ENCODE assay signal across 7 cellular contexts in the genomic region with DNA sequence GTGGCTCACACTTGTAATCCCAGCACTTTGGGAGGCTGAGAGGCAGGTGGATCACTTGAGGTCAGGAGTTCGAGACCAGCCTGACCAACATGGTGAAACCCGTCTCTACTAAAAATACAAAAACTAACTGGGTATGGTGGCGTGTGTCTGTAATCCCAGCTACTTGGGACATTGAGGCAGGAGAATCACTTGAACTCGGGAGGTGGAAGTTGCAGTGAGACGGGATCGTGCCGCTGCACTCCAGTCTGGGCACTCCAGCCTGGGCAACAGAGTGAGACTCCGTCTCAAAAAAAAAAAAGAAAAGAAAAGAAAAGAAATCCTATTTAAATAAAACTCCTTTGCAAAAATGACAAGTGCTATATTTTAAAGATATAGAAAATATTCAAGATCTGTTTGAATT. TPM values are rescaled to one million over a fixed set of nuclear protein-coding genes. Genes with fewer than 3 reads are reported as not detected.
A peak's percentile ranks its signal among the peaks of the same experiment; 100 is the strongest.
DNase-seq lines count a peak whose midpoint lies in the region; TF ChIP-seq lines count a peak whose summit lies in the region.
"Not testable (repeated sequence)": the region's sequence is repeated elsewhere in the genome, so short reads cannot be mapped to it uniquely, and the experiment has no call there.

No MANE protein-coding gene starts in this region.

- POLR2A ChIA-PET in CD4-positive, alpha-beta memory T cell (lab: Charles Lee; ENCODE audit: partially characterized antibody) = interaction anchor here (0.7 to 12.1 kb wide), 21 partner anchors 9 to 573 kb away, joined by 3 to 441 read pairs (median 7); a partner anchor contains a TSS

- H3K9ac ChIP-seq in MM.1S (ENCODE audit: low read length); skeletal muscle satellite cell (ENCODE audit: low read depth, low read length): not testable (repeated sequence)

- H3K4me3 ChIP-seq in CD4-positive, alpha-beta memory T cell (ENCODE audit: low read length in 2 of 2) = peak overlapping the region in 1 of 2 donors; percentile 83
- not testable (repeated sequence) for H3K4me3 ChIP-seq in MM.1S (ENCODE audit: low read length); skeletal muscle satellite cell (ENCODE audit: low read length)

- not testable (repeated sequence) for H3K9me2 ChIP-seq in MM.1S (replicated peaks; ENCODE audit: insufficient read depth, low read length)

- not testable (repeated sequence) for H3K27me3 ChIP-seq in CD4-positive, alpha-beta memory T cell (ENCODE audit: insufficient read depth, low read length); MM.1S (replicated peaks; ENCODE audit: insufficient read depth, low read length); skeletal muscle satellite cell (ENCODE audit: control insufficient read depth, insufficient read depth, low read length)

- not testable (repeated sequence) for H3K9me3 Mint-ChIP-seq in CD4-positive, alpha-beta memory T cell; activated T-helper 2 cell treated with anti-CD3 and anti-CD28 coated beads, Interferon-gamma antibody, Interleukin-2, Interleukin-4, amounts not matched to agents 10 μg/mL and 5 μg/mL and 100 μg/mL, durations not matched to agents 14 hours and 24 hours and 36 hours; immature natural killer cell

- H3K4me2 ChIP-seq in MM.1S (ENCODE audit: low read depth, low read length) = not testable (repeated sequence)
- peak overlapping the region; percentile 71 for H3K4me2 ChIP-seq in skeletal muscle satellite cell (ENCODE audit: low read length)

- H3K4me1 Mint-ChIP-seq in CD4-positive, alpha-beta memory T cell = peaks cover 55 to 73% (median 64%) of the 10 kb centered on the region in 4 donors
- H3K4me1 Mint-ChIP-seq in activated T-helper 2 cell treated with anti-CD3 and anti-CD28 coated beads, Interferon-gamma antibody, Interleukin-2, Interleukin-4, amounts not matched to agents 10 μg/mL and 5 μg/mL and 100 μg/mL, durations not matched to agents 14 hours and 24 hours and 36 hours (ENCODE audit: low read depth) = peaks cover 86% of the 10 kb centered on the region
- H3K4me1 Mint-ChIP-seq in immature natural killer cell = peaks cover 98 to 100% of the 10 kb centered on the region in 2 donors

- H4K20me1 ChIP-seq in MM.1S (ENCODE audit: insufficient read depth, low read length) = peaks cover 48% of the 10 kb centered on the region

- H3K9me3 ChIP-seq in CD4-positive, alpha-beta memory T cell (ENCODE audit: control insufficient read depth in 1 of 2, low read length in 2 of 2); MM.1S (replicated peaks; ENCODE audit: insufficient read depth, low read length); skeletal muscle satellite cell (replicated peaks; ENCODE audit: low read length): not testable (repeated sequence)

- CTCF ChIA-PET in CD4-positive, alpha-beta memory T cell (lab: Charles Lee; ENCODE audit: partially characterized antibody) = interaction anchor here (1.0 to 9.6 kb wide), 8 partner anchors 9 to 324 kb away, joined by 3 to 59 read pairs (median 16); a partner anchor contains a TSS

- H3K36me3 ChIP-seq in CD4-positive, alpha-beta memory T cell (ENCODE audit: insufficient read depth, low read length); MM.1S (replicated peaks; ENCODE audit: insufficient read depth, low read length); skeletal muscle satellite cell (ENCODE audit: insufficient read depth, low read length): not testable (repeated sequence)

- H3K4me1 ChIP-seq in CD4-positive, alpha-beta memory T cell (ENCODE audit: insufficient read depth, low read length) = peaks cover 68% of the 10 kb centered on the region
- H3K4me1 ChIP-seq in MM.1S (ENCODE audit: low read length) (peaks cover 59% of the 10 kb centered on the region), skeletal muscle satellite cell (ENCODE audit: control insufficient read depth, insufficient read depth, low read length) (peaks cover 84% of the 10 kb centered on the region)

- intact Hi-C loops in CD4-positive, alpha-beta memory T cell (cut with micrococcal nuclease) = loop anchor here (2.0 kb wide), 1 partner anchor 15 kb away; no protein-coding TSS in a partner anchor
- intact Hi-C loops in activated T-helper 2 cell treated with anti-CD3 and anti-CD28 coated beads, Interferon-gamma antibody, Interleukin-2, Interleukin-4, amounts not matched to agents 10 μg/mL and 5 μg/mL and 100 μg/mL, durations not matched to agents 14 hours and 24 hours and 36 hours (cut with micrococcal nuclease) = loop anchor here (1.0 to 5.0 kb wide), 7 partner anchors 9 to 323 kb away; no protein-coding TSS in a partner anchor

- not testable (repeated sequence) for TF ChIP-seq CTCF in MM.1S (IDR thresholded peaks at IDR 0.05; ENCODE audit: low read length); VCaP (conservative IDR thresholded peaks at IDR 0.05)

- H3K27me3 Mint-ChIP-seq in CD4-positive, alpha-beta memory T cell; activated T-helper 2 cell treated with anti-CD3 and anti-CD28 coated beads, Interferon-gamma antibody, Interleukin-2, Interleukin-4, amounts not matched to agents 10 μg/mL and 5 μg/mL and 100 μg/mL, durations not matched to agents 14 hours and 24 hours and 36 hours (ENCODE audit: low read depth): not testable (repeated sequence)
- H3K27me3 Mint-ChIP-seq in immature natural killer cell (ENCODE audit: low read depth in 3 of 3) = peaks cover 0 to 18% (median 9%) of the 10 kb centered on the region in 3 donors

- H3F3A ChIP-seq in MM.1S (ENCODE audit: insufficient read depth, low read length) = peaks cover 14% of the 10 kb centered on the region

- not testable (repeated sequence) for DNase-seq in CD4-positive, alpha-beta memory T cell; activated T-helper 2 cell treated with anti-CD3 and anti-CD28 coated beads, Interferon-gamma antibody, Interleukin-2, Interleukin-4, amounts not matched to agents 10 μg/mL and 5 μg/mL and 100 μg/mL, durations not matched to agents 14 hours and 24 hours and 36 hours (ENCODE audit: low spot score); immature natural killer cell
- DNase-seq in MM.1S = peak; percentile 1
- DNase-seq in cerebellar cortex (ENCODE audit: low spot score) = peak; percentile 10

- peak overlapping the region; percentile 78 to 100 (median 95) for H3K27ac Mint-ChIP-seq in CD4-positive, alpha-beta memory T cell
- H3K27ac Mint-ChIP-seq in activated T-helper 2 cell treated with anti-CD3 and anti-CD28 coated beads, Interferon-gamma antibody, Interleukin-2, Interleukin-4, amounts not matched to agents 10 μg/mL and 5 μg/mL and 100 μg/mL, durations not matched to agents 14 hours and 24 hours and 36 hours = peak overlapping the region; percentile 87
- H3K27ac Mint-ChIP-seq in immature natural killer cell = peak overlapping the region in 5 of 6 donors; percentile 66 to 92 (median 81)

- peak overlapping the region; percentile 87 to 100 (median 100) for H3K4me3 Mint-ChIP-seq in CD4-positive, alpha-beta memory T cell
- peak overlapping the region; percentile 69 for H3K4me3 Mint-ChIP-seq in activated T-helper 2 cell treated with anti-CD3 and anti-CD28 coated beads, Interferon-gamma antibody, Interleukin-2, Interleukin-4, amounts not matched to agents 10 μg/mL and 5 μg/mL and 100 μg/mL, durations not matched to agents 14 hours and 24 hours and 36 hours (ENCODE audit: low read depth)
- H3K4me3 Mint-ChIP-seq in immature natural killer cell = peak overlapping the region; percentile 92 to 100 (median 100)

- H3K36me3 Mint-ChIP-seq in CD4-positive, alpha-beta memory T cell = peaks cover 26 to 83% of the 10 kb centered on the region in 2 donors
- peaks cover 66% of the 10 kb centered on the region for H3K36me3 Mint-ChIP-seq in activated T-helper 2 cell treated with anti-CD3 and anti-CD28 coated beads, Interferon-gamma antibody, Interleukin-2, Interleukin-4, amounts not matched to agents 10 μg/mL and 5 μg/mL and 100 μg/mL, durations not matched to agents 14 hours and 24 hours and 36 hours (ENCODE audit: low read depth)
- peaks cover 15 to 32% (median 17%) of the 10 kb centered on the region in 3 donors for H3K36me3 Mint-ChIP-seq in immature natural killer cell

- H3K27ac ChIP-seq in CD4-positive, alpha-beta memory T cell (ENCODE audit: low read depth, low read length) = peak overlapping the region; percentile 86
- not testable (repeated sequence) for H3K27ac ChIP-seq in MM.1S (ENCODE audit: low read length)
- peak overlapping the region; percentile 63 for H3K27ac ChIP-seq in VCaP

- H2AFZ ChIP-seq in MM.1S (ENCODE audit: low read length) = not testable (repeated sequence)

- peaks cover 100% of the 10 kb centered on the region for H3K79me2 ChIP-seq in MM.1S (ENCODE audit: low read length)

RNA-seq across cellular contexts. Expression of a gene that starts 10.1 kb away (rescaled TPM):
- 100 to 1,000 TPM; 431 to 469 TPM for total RNA-seq in CD4-positive, alpha-beta memory T cell
- 100 to 1,000 TPM; 339 to 765 TPM for polyA plus RNA-seq in CD4-positive, alpha-beta memory T cell
- 67.8 and 71.7 TPM in 2 replicates for total RNA-seq in activated T-helper 2 cell treated with anti-CD3 and anti-CD28 coated beads, Interferon-gamma antibody, Interleukin-2, Interleukin-4, amounts not matched to agents 10 μg/mL and 5 μg/mL and 100 μg/mL, durations not matched to agents 14 hours and 24 hours and 36 hours
- polyA plus RNA-seq in immature natural killer cell = 100 to 1,000 TPM; 156 to 489 (median 487) TPM
- 9.8 and 10.9 TPM in 2 replicates for total RNA-seq in skeletal muscle satellite cell (2012; rRNA removed)
